2 cellular contexts compared by ENCODE assay signal in genomic region chr20:50170549-50171220, GRCh38.
A peak's percentile ranks its signal among the peaks of the same experiment; 100 is the strongest.
TF ChIP-seq lines count a peak whose summit lies in the region.

No MANE protein-coding gene starts in this region.

TF ChIP-seq in HEK293, 187 proteins besides CTCF, POLR2A, EP300 and RAD21:
- peak; percentile 25; the same call in 1 of the 2 replicates for TF ChIP-seq EGR2 (tag by site-specific recombination; IDR thresholded peaks at IDR 0.05; ENCODE audit: low read depth)
- TF ChIP-seq KLF8 (tag by site-specific recombination; IDR thresholded peaks at IDR 0.05), result no peak
TF ChIP-seq in HEK293: peak in this region for 1.

TF ChIP-seq in H1, 55 proteins besides CTCF, POLR2A, EP300 and RAD21:
- no peak for TF ChIP-seq MAX (IDR thresholded peaks at IDR 0.05)
- TF ChIP-seq ATF3 (IDR thresholded peaks at IDR 0.05; ENCODE audit: insufficient read depth, low read depth, low read length), result no peak
- TF ChIP-seq CREB1 (IDR thresholded peaks at IDR 0.05), result no peak
- no peak for TF ChIP-seq YY1 (IDR thresholded peaks at IDR 0.05; ENCODE audit: low read depth, low read length)
- TF ChIP-seq SRF (IDR thresholded peaks at IDR 0.05; ENCODE audit: low read depth, low read length), result no peak
- TF ChIP-seq RXRA (IDR thresholded peaks at IDR 0.05; ENCODE audit: insufficient read depth, low read depth, low read length), result no peak
- no peak for TF ChIP-seq SP1 (IDR thresholded peaks at IDR 0.05; ENCODE audit: low read depth, low read length)
- no peak for TF ChIP-seq ATF2 (IDR thresholded peaks at IDR 0.05; ENCODE audit: low read length)
- no peak for TF ChIP-seq TEAD4 (IDR thresholded peaks at IDR 0.05; ENCODE audit: low read depth, low read length)
- TF ChIP-seq EGR1 (IDR thresholded peaks at IDR 0.05; ENCODE audit: borderline replicate concordance, low read depth, low read length), result no peak
- TF ChIP-seq SAP30 (IDR thresholded peaks at IDR 0.05; ENCODE audit: insufficient read depth, insufficient replicate concordance, low read length), result no peak
- no peak for TF ChIP-seq PHF8 (conservative IDR thresholded peaks at IDR 0.05; ENCODE audit: low read depth, low read length)
- TF ChIP-seq CHD7 (IDR thresholded peaks at IDR 0.05; ENCODE audit: insufficient replicate concordance, low read length), result no peak
- no peak for TF ChIP-seq CTBP2 (IDR thresholded peaks at IDR 0.05; ENCODE audit: borderline replicate concordance, insufficient read depth, insufficient read length, low read length)
- TF ChIP-seq GABPA (IDR thresholded peaks at IDR 0.05; ENCODE audit: borderline replicate concordance, insufficient read depth, low read length), result no peak
- no peak for TF ChIP-seq JUND (IDR thresholded peaks at IDR 0.05; ENCODE audit: low read length)
